In genomic region chr12:104494137-104494815, GRCh38 we compare ENCODE assay signal across 8 cellular contexts. TPM values are rescaled to one million over a fixed set of nuclear protein-coding genes. Genes with fewer than 3 reads are reported as not detected.
DNase-seq lines count a peak whose midpoint lies in the region; ATAC-seq, FAIRE-seq and TF ChIP-seq lines count a peak whose summit lies in the region.

No MANE protein-coding gene starts in this region.

- peak overlapping the region; percentile 5 to 83 (median 57) for H3K27ac Mint-ChIP-seq in IgD-negative memory B cell
- H3K27ac Mint-ChIP-seq in activated naive CD4-positive, alpha-beta T cell treated with anti-CD3 and anti-CD28 coated beads, Interleukin-2, amount 10 ng/mL, durations not matched to agents 7 days and 5 days = peak overlapping the region; percentile 92
- peak overlapping the region; percentile 78 to 93 (median 91) for H3K27ac Mint-ChIP-seq in naive thymus-derived CD4-positive, alpha-beta T cell

- peak overlapping the region; percentile 42 for H3K27ac ChIP-seq in naive thymus-derived CD4-positive, alpha-beta T cell (ENCODE audit: low read depth, low read length)
- peak overlapping the region; percentile 31 to 70 (median 42) for H3K27ac ChIP-seq in upper lobe of left lung

- H3K4me1 ChIP-seq in naive thymus-derived CD4-positive, alpha-beta T cell (ENCODE audit: control insufficient read depth in 2 of 2, insufficient read depth in 2 of 2, low read length in 2 of 2) = peaks cover 72 to 85% of the 10 kb centered on the region in 2 donors
- peaks cover 17 to 67% (median 29%) of the 10 kb centered on the region in 4 donors for H3K4me1 ChIP-seq in upper lobe of left lung

- no peak for DNase-seq in GM12892 (ENCODE audit: insufficient read length)
- DNase-seq in activated naive CD4-positive, alpha-beta T cell treated with anti-CD3 and anti-CD28 coated beads, Interleukin-2, amount 10 ng/mL, durations not matched to agents 7 days and 5 days = peak; percentile 63
- DNase-seq in naive thymus-derived CD4-positive, alpha-beta T cell = peak in 8 of 9 donors; percentile 31 to 51 (median 36)
- DNase-seq in upper lobe of left lung = no peak
- no peak for DNase-seq in D721Med (ENCODE audit: insufficient read length, low spot score)
- no peak for DNase-seq in UCSD-AML1 (lab: John Stamatoyannopoulos, UW; ENCODE audit: unreplicated experiment)

- H3K27me3 ChIP-seq in naive thymus-derived CD4-positive, alpha-beta T cell (ENCODE audit: control insufficient read depth in 2 of 2, insufficient read depth in 2 of 2, low read length in 2 of 2) = no peaks in the 10 kb centered on the region
- no peaks in the 10 kb centered on the region for H3K27me3 ChIP-seq in upper lobe of left lung

- peaks cover 60 to 72% (median 62%) of the 10 kb centered on the region in 3 donors for H3K4me1 Mint-ChIP-seq in IgD-negative memory B cell
- H3K4me1 Mint-ChIP-seq in activated naive CD4-positive, alpha-beta T cell treated with anti-CD3 and anti-CD28 coated beads, Interleukin-2, amount 10 ng/mL, durations not matched to agents 7 days and 5 days = peaks cover 90% of the 10 kb centered on the region
- H3K4me1 Mint-ChIP-seq in naive thymus-derived CD4-positive, alpha-beta T cell = peaks cover 58 to 97% (median 86%) of the 10 kb centered on the region in 7 donors

- 0 out of 2 replicates have a peak, but pooled peaks have one; percentile 25 for TF ChIP-seq POLR2A in GM12892 (IDR thresholded peaks at IDR 0.05; ENCODE audit: low read depth, low read length)
- TF ChIP-seq POLR2A in upper lobe of left lung (IDR thresholded peaks at IDR 0.05) = no peak

- TF ChIP-seq CTCF in upper lobe of left lung (IDR thresholded peaks at IDR 0.05) = no peak
- TF ChIP-seq CTCF in D721Med (IDR thresholded peaks at IDR 0.05; ENCODE audit: insufficient read depth, missing control alignments) = no peak

- no peaks in the 10 kb centered on the region for H3K36me3 ChIP-seq in naive thymus-derived CD4-positive, alpha-beta T cell (ENCODE audit: control insufficient read depth in 2 of 3, insufficient read depth in 3 of 3, low read length in 3 of 3)
- H3K36me3 ChIP-seq in upper lobe of left lung = no peaks in the 10 kb centered on the region

- peak; percentile 51 for ATAC-seq in naive thymus-derived CD4-positive, alpha-beta T cell
- peak in 1 of 2 donors; percentile 75 for ATAC-seq in upper lobe of left lung (ENCODE audit: low FRiP score in 2 of 2)
- ATAC-seq in GM19324 (IDR thresholded peaks at IDR 0.05; ENCODE audit: low FRiP score, unreplicated experiment) = no peak

- TF ChIP-seq EP300 in upper lobe of left lung (IDR thresholded peaks at IDR 0.05) = no peak

- no peaks in the 10 kb centered on the region for H3K36me3 Mint-ChIP-seq in IgD-negative memory B cell
- H3K36me3 Mint-ChIP-seq in activated naive CD4-positive, alpha-beta T cell treated with anti-CD3 and anti-CD28 coated beads, Interleukin-2, amount 10 ng/mL, durations not matched to agents 7 days and 5 days = peaks cover 46% of the 10 kb centered on the region
- peaks cover 0 to 44% (median 0%) of the 10 kb centered on the region in 5 donors for H3K36me3 Mint-ChIP-seq in naive thymus-derived CD4-positive, alpha-beta T cell

- FAIRE-seq in GM12892 (lab: Jason Lieb, UNC) = peak; percentile 91
- FAIRE-seq in D721Med (lab: Jason Lieb, UNC) = no peak

- H3K4me3 Mint-ChIP-seq in IgD-negative memory B cell = peak overlapping the region; percentile 9 to 85 (median 80)
- peak overlapping the region; percentile 70 for H3K4me3 Mint-ChIP-seq in activated naive CD4-positive, alpha-beta T cell treated with anti-CD3 and anti-CD28 coated beads, Interleukin-2, amount 10 ng/mL, durations not matched to agents 7 days and 5 days
- H3K4me3 Mint-ChIP-seq in naive thymus-derived CD4-positive, alpha-beta T cell = peak overlapping the region; percentile 18 to 88 (median 76)

- CTCF ChIA-PET in activated naive CD4-positive, alpha-beta T cell treated with anti-CD3 and anti-CD28 coated beads, Interleukin-2, amount 10 ng/mL, durations not matched to agents 7 days and 5 days (lab: Charles Lee) = interaction anchor here (1.2 to 1.4 kb wide), 4 partner anchors 16 to 113 kb away, joined by 3 to 6 read pairs (median 4); no protein-coding TSS in a partner anchor
- CTCF ChIA-PET in naive thymus-derived CD4-positive, alpha-beta T cell (lab: Charles Lee) = interaction anchor here (0.6 to 1.5 kb wide), 6 partner anchors 9 to 382 kb away, joined by 3 to 5 read pairs (median 4); partner anchors contain the start of gene CHST11

- H3K9me3 Mint-ChIP-seq in IgD-negative memory B cell = no peaks in the 10 kb centered on the region
- no peaks in the 10 kb centered on the region for H3K9me3 Mint-ChIP-seq in activated naive CD4-positive, alpha-beta T cell treated with anti-CD3 and anti-CD28 coated beads, Interleukin-2, amount 10 ng/mL, durations not matched to agents 7 days and 5 days
- no peaks in the 10 kb centered on the region for H3K9me3 Mint-ChIP-seq in naive thymus-derived CD4-positive, alpha-beta T cell

- WGBS in upper lobe of left lung, 2 donors = 72 to 77% methylated on average over 13 of the region's 13 CpGs

- no peaks in the 10 kb centered on the region for H3K9me3 ChIP-seq in naive thymus-derived CD4-positive, alpha-beta T cell (ENCODE audit: control insufficient read depth in 2 of 3, low read length in 3 of 3)
- H3K9me3 ChIP-seq in upper lobe of left lung = no peaks in the 10 kb centered on the region

- no peaks in the 10 kb centered on the region for H3K27me3 Mint-ChIP-seq in IgD-negative memory B cell
- H3K27me3 Mint-ChIP-seq in activated naive CD4-positive, alpha-beta T cell treated with anti-CD3 and anti-CD28 coated beads, Interleukin-2, amount 10 ng/mL, durations not matched to agents 7 days and 5 days = no peaks in the 10 kb centered on the region
- H3K27me3 Mint-ChIP-seq in naive thymus-derived CD4-positive, alpha-beta T cell = no peaks in the 10 kb centered on the region

- peak overlapping the region; percentile 18 for H3K4me3 ChIP-seq in naive thymus-derived CD4-positive, alpha-beta T cell (ENCODE audit: low read length)
- peak overlapping the region in 1 of 4 donors; percentile 19 for H3K4me3 ChIP-seq in upper lobe of left lung

- POLR2A ChIA-PET in naive thymus-derived CD4-positive, alpha-beta T cell (lab: Charles Lee) = interaction anchor here (0.7 to 1.3 kb wide), 7 partner anchors 9 to 547 kb away, joined by 3 to 7 read pairs (median 4); no protein-coding TSS in a partner anchor

- intact Hi-C loops in naive thymus-derived CD4-positive, alpha-beta T cell (cut with micrococcal nuclease) = loop anchor here (1.0 to 2.0 kb wide), 3 partner anchors 9 to 177 kb away; partner anchors contain the start of gene CHST11 (in 1 of the 2)

RNA-seq across cellular contexts. Expression of gene CHST11, which starts 37.5 kb away (rescaled TPM):
- polyA plus RNA-seq in GM12892 (2012; ENCODE audit: missing spikeins) = 13.1 TPM
- polyA plus RNA-seq in IgD-negative memory B cell = 41.7 TPM
- total RNA-seq in naive thymus-derived CD4-positive, alpha-beta T cell = 10 to 100 TPM; 31.9 to 74.3 (median 42.0) TPM
- 10 to 100 TPM; 23.4 to 28.7 TPM for polyA plus RNA-seq in naive thymus-derived CD4-positive, alpha-beta T cell
- total RNA-seq in upper lobe of left lung = 100 to 1,000 TPM in 1 of 6 donors, 10 to 100 TPM in 5; 40.4 to 234 (median 58.4) TPM

Comparison
In these comparisons a context has a peak if more than half of its experiments do, and no peak if none do; other contexts are left out.
1. DNase-seq: peak in activated naive CD4-positive, alpha-beta T cell treated with anti-CD3 and anti-CD28 coated beads, Interleukin-2, amount 10 ng/mL, durations not matched to agents 7 days and 5 days (single experiment) and naive thymus-derived CD4-positive, alpha-beta T cell (8 of 9); none in GM12892 (single experiment), upper lobe of left lung (0 of 2), D721Med (single experiment) and UCSD-AML1 (single experiment).
2. Peak in every context shown above with its lines, with median percentiles within 50 percentile points of each other: H3K27ac Mint-ChIP-seq and H3K4me3 Mint-ChIP-seq.